Comparison of ENCODE assay signal across 22 cellular contexts in the genomic region with DNA sequence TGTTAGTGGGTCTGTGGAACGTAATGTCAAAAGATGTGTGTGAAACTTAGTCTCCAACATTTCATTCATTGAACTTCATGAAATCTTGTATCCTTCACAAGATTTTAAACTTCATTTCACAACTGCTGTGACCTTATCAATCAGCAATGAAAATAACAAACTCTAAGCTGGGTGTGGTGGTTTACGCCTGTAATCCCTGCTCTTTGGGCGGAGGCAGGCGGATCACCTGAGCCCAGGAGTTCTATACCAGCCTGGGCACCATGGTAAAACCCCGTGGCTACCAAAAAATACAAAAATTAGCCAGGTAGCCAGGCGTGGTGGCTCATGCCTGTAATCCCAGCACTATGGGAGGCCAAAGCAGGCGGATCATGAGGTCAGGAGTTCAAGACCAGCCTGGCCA. TPM values are rescaled to one million over a fixed set of nuclear protein-coding genes. Genes with fewer than 3 reads are reported as not detected.
DNase-seq lines count a peak whose midpoint lies in the region; ATAC-seq, FAIRE-seq and TF ChIP-seq lines count a peak whose summit lies in the region.
"Had no signal": no experiment of that assay in that cellular context is flagged by ENCODE, and none has a peak within 500 bp of the region (broad histone marks: within the 10 kb centered on the region; RNA-seq: fewer than 3 reads in every experiment).

No MANE protein-coding gene starts in this region.

- H3K27me3 Mint-ChIP-seq in Caco-2 (ENCODE audit: insufficient read depth, unreplicated experiment): no peaks in the 10 kb centered on the region
- no peaks in the 10 kb centered on the region for H3K27me3 Mint-ChIP-seq in CD8-positive, alpha-beta memory T cell
- H3K27me3 Mint-ChIP-seq: CD4-positive, alpha-beta T cell; IgD-negative memory B cell had no signal

- H3K9me3 Mint-ChIP-seq in Caco-2 (ENCODE audit: unreplicated experiment): no peaks in the 10 kb centered on the region
- no peaks in the 10 kb centered on the region for H3K9me3 Mint-ChIP-seq in CD8-positive, alpha-beta memory T cell
- H3K9me3 Mint-ChIP-seq: CD4-positive, alpha-beta T cell; H9; IgD-negative memory B cell had no signal

- TF ChIP-seq CTCF in Caco-2 (IDR thresholded peaks at IDR 0.05; ENCODE audit: insufficient read depth in 1 of 2, low read depth in 1 of 2, low read length in 1 of 2, severe bottlenecking in 1 of 2, unreplicated experiment in 1 of 2) (no peak), PC-9 (conservative IDR thresholded peaks at IDR 0.05) (no peak), esophagus muscularis mucosa (IDR thresholded peaks at IDR 0.05) (no peak), pancreas (IDR thresholded peaks at IDR 0.05) (no peak)

- H3K9me3 ChIP-seq in Caco-2: no peaks in the 10 kb centered on the region
- no peaks in the 10 kb centered on the region for H3K9me3 ChIP-seq in PC-9 (ENCODE audit: insufficient read depth, low read depth)
- H3K9me3 ChIP-seq in esophagus muscularis mucosa: no peaks in the 10 kb centered on the region
- no peaks in the 10 kb centered on the region for H3K9me3 ChIP-seq in trophoblast cell (ENCODE audit: insufficient read depth, low read depth, low read length)
- H3K9me3 ChIP-seq in pancreas: no peaks in the 10 kb centered on the region
- no peaks in the 10 kb centered on the region for H3K9me3 ChIP-seq in CD8-positive, alpha-beta memory T cell (ENCODE audit: low read length)
- H3K9me3 ChIP-seq: MG63, SK-N-SH had no signal

- H3K4me3 ChIP-seq in Caco-2 (ENCODE audit: low read depth, low read length): no peak overlapping the region
- H3K4me3 ChIP-seq in PC-9: no peak overlapping the region
- H3K4me3 ChIP-seq in esophagus muscularis mucosa: no peak overlapping the region
- H3K4me3 ChIP-seq in trophoblast cell (ENCODE audit: low read depth, low read length): no peak overlapping the region
- H3K4me3 ChIP-seq in pancreas: no peak overlapping the region
- no peak overlapping the region for H3K4me3 ChIP-seq in CD8-positive, alpha-beta memory T cell (ENCODE audit: low read length)
- H3K4me3 ChIP-seq: MG63 had no signal

- peak in 1 of 2 experiments; percentile 25 for DNase-seq in Caco-2
- DNase-seq in PC-9: no peak
- no peak for DNase-seq in esophagus muscularis mucosa (ENCODE audit: extremely low spot score)
- no peak for DNase-seq in trophoblast cell
- no peak for DNase-seq in EL
- DNase-seq in pancreas: no peak
- no peak for DNase-seq in CD8-positive, alpha-beta memory T cell
- DNase-seq: CD4-positive, alpha-beta T cell; DMS53; H9; Karpas-422; MG63; NCI-H1105; NCI-H510A; NCI-H748 treated with DMSO at 0.1 percent for 48 hours; NK-92 treated with Interleukin-12 subunit alpha and Interleukin-12 subunit beta, amount 100 ng/mL, for 24 hours; SHP77; SK-N-SH had no signal

- H2BK120ac ChIP-seq in trophoblast cell (ENCODE audit: insufficient read depth, low read length, poor library complexity): no peak overlapping the region

- H3K4ac ChIP-seq in trophoblast cell (ENCODE audit: low read depth, low read length): peak overlapping the region; percentile 97

- intact Hi-C loops in Caco-2 (cut with micrococcal nuclease; ENCODE audit: unreplicated experiment): loop anchor here (10.0 kb wide), 1 partner anchor 159 kb away; a partner anchor contains a TSS
- intact Hi-C loops in PC-9 (cut with micrococcal nuclease; ENCODE audit: unreplicated experiment): no loop called here
- intact Hi-C loops in esophagus muscularis mucosa (cut with DNase I): no loop called here
- intact Hi-C loops in pancreas (cut with DNase I): no loop called here

- H4K8ac ChIP-seq in trophoblast cell (ENCODE audit: low read depth, low read length): no peak overlapping the region

- H2AK5ac ChIP-seq in trophoblast cell (ENCODE audit: low read length): no peak overlapping the region

- CTCF ChIA-PET in Caco-2 (lab: Charles Lee) (no interaction called here), PC-9 (lab: Charles Lee) (no interaction called here)
- CTCF ChIA-PET in CD8-positive, alpha-beta memory T cell (lab: Charles Lee): no interaction called here

- no peak for TF ChIP-seq EP300 in esophagus muscularis mucosa (IDR thresholded peaks at IDR 0.05)

- no peak overlapping the region for H3K27ac ChIP-seq in PC-9
- H3K27ac ChIP-seq in esophagus muscularis mucosa (replicated peaks in 1 of 4): peak overlapping the region in 3 of 4 donors; percentile 91 to 99 (median 98)
- H3K27ac ChIP-seq in trophoblast cell (ENCODE audit: low read depth, low read length): no peak overlapping the region
- no peak overlapping the region for H3K27ac ChIP-seq in pancreas
- no peak overlapping the region for H3K27ac ChIP-seq in CD8-positive, alpha-beta memory T cell (ENCODE audit: low read depth, low read length)

- peak overlapping the region; percentile 12 for H3K27ac Mint-ChIP-seq in Caco-2 (ENCODE audit: unreplicated experiment)
- no peak overlapping the region for H3K27ac Mint-ChIP-seq in CD8-positive, alpha-beta memory T cell
- H3K27ac Mint-ChIP-seq: CD4-positive, alpha-beta T cell had no signal

- no peak overlapping the region for H3K4me3 Mint-ChIP-seq in Caco-2 (ENCODE audit: unreplicated experiment)
- H3K4me3 Mint-ChIP-seq in CD8-positive, alpha-beta memory T cell: no peak overlapping the region
- H3K4me3 Mint-ChIP-seq: CD4-positive, alpha-beta T cell; H9; IgD-negative memory B cell had no signal

- no peak overlapping the region for H3K23ac ChIP-seq in trophoblast cell (ENCODE audit: low read length)

- TF ChIP-seq POLR2A in esophagus muscularis mucosa (IDR thresholded peaks at IDR 0.05; ENCODE audit: low read depth): no peak

- POLR2A ChIA-PET in Caco-2 (lab: Charles Lee) (interaction anchor here (0.9 to 2.2 kb wide), 2 partner anchors 12 to 31 kb away, joined by 5 to 7 read pairs; no protein-coding TSS in a partner anchor), PC-9 (lab: Charles Lee; ENCODE audit: unreplicated experiment) (interaction anchor here (0.7 kb wide), 1 partner anchor 30 kb away, joined by 6 read pairs; no protein-coding TSS in a partner anchor)
- POLR2A ChIA-PET in CD8-positive, alpha-beta memory T cell (lab: Charles Lee): no interaction called here

- peaks cover 28% of the 10 kb centered on the region for H3K4me1 Mint-ChIP-seq in Caco-2 (ENCODE audit: low read depth, unreplicated experiment)
- peaks cover 3 to 12% (median 4%) of the 10 kb centered on the region in 3 donors for H3K4me1 Mint-ChIP-seq in CD8-positive, alpha-beta memory T cell

- H2AFZ ChIP-seq in PC-9: no peak overlapping the region
- no peak overlapping the region for H2AFZ ChIP-seq in trophoblast cell (ENCODE audit: insufficient read depth, low read length, poor library complexity)

- no peak overlapping the region for H4K91ac ChIP-seq in trophoblast cell (ENCODE audit: low read depth, low read length)

- no peaks in the 10 kb centered on the region for H3K9me2 ChIP-seq in PC-9 (ENCODE audit: insufficient read depth)
- H3K9me2 ChIP-seq: SK-N-SH had no signal

- H2BK12ac ChIP-seq in trophoblast cell (ENCODE audit: low read length): no peak overlapping the region

- no peak overlapping the region for H3K9ac ChIP-seq in trophoblast cell (ENCODE audit: low read length)
- H3K9ac ChIP-seq: SK-N-SH had no signal

- peaks cover 97% of the 10 kb centered on the region for H3K36me3 Mint-ChIP-seq in Caco-2 (ENCODE audit: insufficient read depth, unreplicated experiment)
- H3K36me3 Mint-ChIP-seq in CD8-positive, alpha-beta memory T cell: no peaks in the 10 kb centered on the region

- peaks cover 43% of the 10 kb centered on the region for H3F3A ChIP-seq in PC-9 (ENCODE audit: insufficient read depth, low read depth)

- no peak overlapping the region for H3K14ac ChIP-seq in trophoblast cell (ENCODE audit: low read length)

- H3K27me3 ChIP-seq in Caco-2 (replicated peaks; ENCODE audit: control insufficient read depth, insufficient read depth, low read length): no peaks in the 10 kb centered on the region
- H3K27me3 ChIP-seq in PC-9 (ENCODE audit: insufficient read depth, low read depth): no peaks in the 10 kb centered on the region
- H3K27me3 ChIP-seq in esophagus muscularis mucosa: no peaks in the 10 kb centered on the region
- H3K27me3 ChIP-seq in trophoblast cell (ENCODE audit: insufficient read depth, low read length): no peaks in the 10 kb centered on the region
- no peaks in the 10 kb centered on the region for H3K27me3 ChIP-seq in pancreas
- H3K27me3 ChIP-seq in CD8-positive, alpha-beta memory T cell (ENCODE audit: insufficient read depth, low read length, poor library complexity, severe bottlenecking): no peaks in the 10 kb centered on the region
- H3K27me3 ChIP-seq: MG63 had no signal

- H3K4me1 ChIP-seq in Caco-2 (peaks cover 37% of the 10 kb centered on the region), PC-9 (replicated peaks; ENCODE audit: insufficient read depth) (peaks cover 48% of the 10 kb centered on the region), esophagus muscularis mucosa (peaks cover 26 to 64% (median 56%) of the 10 kb centered on the region in 4 donors), trophoblast cell (ENCODE audit: control insufficient read depth in 1 of 2, insufficient read depth in 2 of 2, low read length in 2 of 2) (peaks cover 7 to 10% of the 10 kb centered on the region in 2 experiments), pancreas (peaks cover 13 to 39% (median 15%) of the 10 kb centered on the region in 3 donors)
- H3K4me1 ChIP-seq in CD8-positive, alpha-beta memory T cell (ENCODE audit: insufficient read depth, low read length): peaks cover 4% of the 10 kb centered on the region

- no TSS peak for BruUV-seq in Caco-2 (replicated peaks; lab: Mats Ljungman, UMichigan)
- BruUV-seq in PC-9 (replicated peaks; lab: Mats Ljungman, UMichigan): no TSS peak

- H3K18ac ChIP-seq in trophoblast cell (ENCODE audit: low read length): no peak overlapping the region

- H4K20me1 ChIP-seq in PC-9 (ENCODE audit: insufficient read depth): peaks cover 93% of the 10 kb centered on the region

- peaks cover 10% of the 10 kb centered on the region for H3K79me1 ChIP-seq in trophoblast cell (ENCODE audit: low read length)

- ATAC-seq in pancreas (no peak), GM21717 (IDR thresholded peaks at IDR 0.05; ENCODE audit: unreplicated experiment) (no peak)

- 0 out of 2 replicates have a peak, but pooled peaks cover 5% of the 10 kb centered on the region for H3K36me3 ChIP-seq in Caco-2 (ENCODE audit: control insufficient read depth, insufficient read depth, low read length)
- peaks cover 40% of the 10 kb centered on the region for H3K36me3 ChIP-seq in PC-9 (ENCODE audit: low read depth)
- H3K36me3 ChIP-seq in esophagus muscularis mucosa: no peaks in the 10 kb centered on the region
- H3K36me3 ChIP-seq in trophoblast cell (ENCODE audit: control insufficient read depth in 1 of 2, insufficient read depth in 2 of 2, low read length in 2 of 2): peaks cover 3% of the 10 kb centered on the region in 2 experiments
- no peaks in the 10 kb centered on the region for H3K36me3 ChIP-seq in pancreas
- no peaks in the 10 kb centered on the region for H3K36me3 ChIP-seq in CD8-positive, alpha-beta memory T cell (ENCODE audit: insufficient read depth, low read length)
- H3K36me3 ChIP-seq: MG63 had no signal

- WGBS in esophagus muscularis mucosa: 93% methylated on average over 7 of the region's 7 CpGs
- no CpG with 5 or more reads among the region's 7 CpGs for WGBS in trophoblast cell (ENCODE audit: extremely low coverage, insufficient coverage, insufficient read length)
- WGBS in pancreas, 2 donors: 87% methylated on average over 7 of the region's 7 CpGs

- H3K79me2 ChIP-seq in PC-9 (ENCODE audit: low read depth) (peaks cover 94% of the 10 kb centered on the region), trophoblast cell (ENCODE audit: control insufficient read depth, insufficient read depth, low read length, poor library complexity) (peaks cover 16% of the 10 kb centered on the region)

- no peak overlapping the region for H4K12ac ChIP-seq in trophoblast cell (ENCODE audit: low read depth, low read length)

- no peak overlapping the region for H2BK5ac ChIP-seq in trophoblast cell (ENCODE audit: low read depth, low read length, poor library complexity)

- FAIRE-seq in pancreas (lab: Jason Lieb, UNC): no peak
- FAIRE-seq: A204.1, HTR-8/SVneo had no signal

- H3K4me2 ChIP-seq in PC-9 (peak overlapping the region; percentile 2), trophoblast cell (ENCODE audit: low read length) (no peak overlapping the region)
- H3K4me2 ChIP-seq: SK-N-SH had no signal

RNA-seq across cellular contexts. Expression of a gene that starts 5.1 kb away (rescaled TPM):
- total RNA-seq in Caco-2 (2022) (169 TPM in 2 replicates), PC-9 (2021) (84.2 and 90.5 TPM in 2 replicates), esophagus muscularis mucosa (10 to 100 TPM; 13.8 to 20.3 (median 18.3) TPM), pancreas (10 to 100 TPM; 17.4 to 37.2 (median 26.8) TPM)
- 26.7 TPM in 2 replicates for polyA plus RNA-seq in trophoblast cell (2013)
- polyA plus RNA-seq in pancreas: 100 to 1,000 TPM in 1 of 2 donors, 10 to 100 TPM in 1; 63.1 to 110 TPM
- total RNA-seq in CD8-positive, alpha-beta memory T cell: 10 to 100 TPM; 11.6 to 14.0 TPM
- polyA plus RNA-seq in CD8-positive, alpha-beta memory T cell: 3.1 TPM

Comparison
In these comparisons a context has a peak if more than half of its experiments do, and no peak if none do; other contexts are left out.
1. H3K27ac ChIP-seq: peak in esophagus muscularis mucosa (3 of 4); none in PC-9 (single experiment), trophoblast cell (single experiment), pancreas (0 of 4) and CD8-positive, alpha-beta memory T cell (single experiment).